Comparison of ENCODE assay signal across 24 cellular contexts in genomic region chr1:109341944-109342925, GRCh38. TPM values are rescaled to one million over a fixed set of nuclear protein-coding genes. Genes with fewer than 3 reads are reported as not detected.
DNase-seq lines count a peak whose midpoint lies in the region; FAIRE-seq and TF ChIP-seq lines count a peak whose summit lies in the region.
"Had no signal": no experiment of that assay in that cellular context is flagged by ENCODE, and none has a peak within 500 bp of the region (broad histone marks: within the 10 kb centered on the region; RNA-seq: fewer than 3 reads in every experiment).

No MANE protein-coding gene starts in this region.

- TF ChIP-seq CTCF in mammary epithelial cell (conservative IDR thresholded peaks at IDR 0.05 in 1 of 2, IDR thresholded peaks at IDR 0.05 in 1 of 2; ENCODE audit: extremely low read depth in 1 of 2, insufficient read depth in 1 of 2, low read depth in 1 of 2, low read length in 2 of 2), result no peak
- no peak for TF ChIP-seq CTCF in breast epithelium (IDR thresholded peaks at IDR 0.05)
- no peak for TF ChIP-seq CTCF in endothelial cell (IDR thresholded peaks at IDR 0.05; ENCODE audit: unreplicated experiment)

- peak overlapping the region; percentile 72 for H3K27ac Mint-ChIP-seq in endothelial cell (ENCODE audit: unreplicated experiment)
- H3K27ac Mint-ChIP-seq: CD4-positive, alpha-beta T cell had no signal

- H3K9me3 Mint-ChIP-seq in endothelial cell (ENCODE audit: unreplicated experiment), result no peaks in the 10 kb centered on the region
- H3K9me3 Mint-ChIP-seq: CD4-positive, alpha-beta T cell had no signal

- dilution Hi-C loops in mammary epithelial cell (cut with HindIII; ENCODE audit: low sequenced_read_pairs), result loop anchor here (10.0 kb wide), 1 partner anchor 67 kb away; no protein-coding TSS in a partner anchor

- peak; percentile 19 for DNase-seq in mammary epithelial cell
- DNase-seq in breast epithelium (ENCODE audit: low spot score in 2 of 2), result no peak
- DNase-seq in endothelial cell (ENCODE audit: low spot score), result no peak
- DNase-seq in left kidney (ENCODE audit: low read depth, low spot score), result peak; percentile 53
- DNase-seq in small intestine, result peak; percentile 84
- DNase-seq in iPS-NIHi7 (ENCODE audit: extremely low spot score), result no peak
- no peak for DNase-seq in NCI-H510A treated with DMSO at 0.1 percent for 48 hours (lab: John Stamatoyannopoulos, UW)
- DNase-seq in cerebellar nuclear complex (lab: John Stamatoyannopoulos, UW), result no peak
- DNase-seq: Caco-2; CD4-positive, alpha-beta T cell; GM23248; MM.1S; NCI-H1092 treated with DMSO at 0.1 percent for 48 hours; NCI-H146; NCI-H2081 treated with DMSO at 0.1 percent for 48 hours; NCI-H345; NCI-H526 treated with DMSO at 0.1 percent for 48 hours; NK-92 treated with Interleukin-12 subunit alpha and Interleukin-12 subunit beta, amount 100 ng/mL, for 24 hours had no signal

- in situ Hi-C loops in mammary epithelial cell (cut with MboI; ENCODE audit: low sequenced_read_pairs in 2 of 2), result no loop called here

- TF ChIP-seq POLR2A in breast epithelium (IDR thresholded peaks at IDR 0.05), result no peak

- CTCF ChIA-PET in mammary epithelial cell (lab: Charles Lee; ENCODE audit: low non-redundant PET), result no interaction called here

- H3K27ac ChIP-seq in mammary epithelial cell (ENCODE audit: insufficient read depth, low read depth, low read length), result no peak overlapping the region
- H3K27ac ChIP-seq in breast epithelium, result no peak overlapping the region
- H3K27ac ChIP-seq in small intestine (ENCODE audit: low read depth in 1 of 2, low read length in 1 of 2), result no peak overlapping the region
- H3K27ac ChIP-seq: GM23248 had no signal

- no peak overlapping the region for H3K9ac ChIP-seq in mammary epithelial cell (ENCODE audit: insufficient read depth, low read length)
- H3K9ac ChIP-seq: GM23248 had no signal

- no peaks in the 10 kb centered on the region for H4K20me1 ChIP-seq in mammary epithelial cell (ENCODE audit: insufficient read depth, low read length)

- peaks cover 5% of the 10 kb centered on the region for H3K27me3 Mint-ChIP-seq in endothelial cell (ENCODE audit: unreplicated experiment)

- no peaks in the 10 kb centered on the region for H3K4me1 ChIP-seq in mammary epithelial cell (ENCODE audit: insufficient read depth, low read length)
- H3K4me1 ChIP-seq in breast epithelium, result no peaks in the 10 kb centered on the region
- no peaks in the 10 kb centered on the region for H3K4me1 ChIP-seq in small intestine (ENCODE audit: control insufficient read depth in 2 of 2, insufficient read depth in 1 of 2, low read depth in 1 of 2, low read length in 1 of 2)
- H3K4me1 ChIP-seq: Caco-2 had no signal

- H3K4me3 ChIP-seq in mammary epithelial cell (replicated peaks in 1 of 3; ENCODE audit: insufficient read depth in 1 of 3, low read depth in 2 of 3, low read length in 3 of 3), result no peak overlapping the region
- H3K4me3 ChIP-seq in breast epithelium, result no peak overlapping the region
- H3K4me3 ChIP-seq in small intestine (ENCODE audit: low read depth in 1 of 2, low read length in 2 of 2), result no peak overlapping the region
- H3K4me3 ChIP-seq: GM23248 had no signal

- 17% methylated on average over 9 of the region's 9 CpGs for WGBS in mammary epithelial cell (ENCODE audit: low coverage, missing lambda C conversion rate)
- WGBS in small intestine, 3 donors, result 28 to 50% (median 47%) methylated on average over 9 of the region's 9 CpGs

- no peak for FAIRE-seq in small intestine (lab: Jason Lieb, UNC)
- FAIRE-seq: GM12891, GM18507, HTR-8/SVneo, RCC 7860 had no signal

- no peaks in the 10 kb centered on the region for H3K4me1 Mint-ChIP-seq in endothelial cell (ENCODE audit: unreplicated experiment)

- H3K27me3 ChIP-seq in mammary epithelial cell (ENCODE audit: insufficient read depth, low read length) (no peaks in the 10 kb centered on the region), breast epithelium (no peaks in the 10 kb centered on the region), small intestine (ENCODE audit: control insufficient read depth in 2 of 2, insufficient read depth in 2 of 2, low read length in 2 of 2) (no peaks in the 10 kb centered on the region)

- H3K36me3 ChIP-seq in mammary epithelial cell (ENCODE audit: insufficient read depth, low read length) (no peaks in the 10 kb centered on the region), breast epithelium (no peaks in the 10 kb centered on the region), small intestine (ENCODE audit: control insufficient read depth in 2 of 2, insufficient read depth in 2 of 2, low read length in 2 of 2) (peaks cover 7 to 8% of the 10 kb centered on the region in 2 donors)

- no peak overlapping the region for H3K4me3 Mint-ChIP-seq in endothelial cell (ENCODE audit: unreplicated experiment)
- H3K4me3 Mint-ChIP-seq: CD4-positive, alpha-beta T cell had no signal

- peaks cover 30% of the 10 kb centered on the region for H3K36me3 Mint-ChIP-seq in endothelial cell (ENCODE audit: low read depth, unreplicated experiment)

- H3K4me2 ChIP-seq in mammary epithelial cell (ENCODE audit: insufficient read depth, low read depth, low read length), result no peak overlapping the region

- no TSS peak for BruUV-seq in mammary epithelial cell (replicated peaks; lab: Mats Ljungman, UMichigan)

- H2AFZ ChIP-seq in mammary epithelial cell (ENCODE audit: low read depth, low read length), result no peak overlapping the region
- H2AFZ ChIP-seq: GM23248 had no signal

- intact Hi-C loops in mammary epithelial cell (cut with micrococcal nuclease) (no loop called here), breast epithelium (cut with DNase I; ENCODE audit: low total_unique reads) (no loop called here)

- no peaks in the 10 kb centered on the region for H3K79me2 ChIP-seq in mammary epithelial cell (ENCODE audit: insufficient read depth, low read length)

- H3K9me3 ChIP-seq in mammary epithelial cell (replicated peaks; ENCODE audit: insufficient read depth, low read length) (no peaks in the 10 kb centered on the region), breast epithelium (no peaks in the 10 kb centered on the region), small intestine (ENCODE audit: control insufficient read depth, low read depth) (no peaks in the 10 kb centered on the region)
- H3K9me3 ChIP-seq: Caco-2 had no signal

RNA-seq across cellular contexts. Expression of gene MYBPHL, which starts 35.4 kb away (rescaled TPM):
- total RNA-seq in mammary epithelial cell (1 to 10 TPM in 1 of 2 donors, not detected in 1; 1.7 TPM), breast epithelium (not detected), endothelial cell (ENCODE audit: unreplicated experiment) (not detected)
- polyA plus RNA-seq in mammary epithelial cell (2.1 TPM), small intestine (under 1 TPM in 1 of 3 donors, not detected in 2; 0.16 TPM)
- polyA minus RNA-seq in mammary epithelial cell, result not detected
- total RNA-seq: A172; Caco-2; CD4-positive, alpha-beta T cell; GM23248; Right ventricle myocardium inferior had no signal
- polyA plus RNA-seq: GM23248 had no signal

RNA-seq across cellular contexts. Expression of gene SORT1, which starts 55.5 kb away (rescaled TPM):
- total RNA-seq in mammary epithelial cell (10 to 100 TPM; 24.6 to 41.8 TPM), breast epithelium (100 to 1,000 TPM in 1 of 3 donors, 10 to 100 TPM in 2; 51.1 to 135 (median 69.8) TPM), endothelial cell (ENCODE audit: unreplicated experiment) (49.0 TPM)
- polyA plus RNA-seq in mammary epithelial cell (6.9 TPM), small intestine (10 to 100 TPM in 2 of 3 donors, 1 to 10 TPM in 1; 7.0 to 35.7 (median 11.4) TPM)
- 53.9 TPM for polyA minus RNA-seq in mammary epithelial cell

RNA-seq across cellular contexts. Expression of gene PSRC1, which starts 59.3 kb away (rescaled TPM):
- total RNA-seq in mammary epithelial cell (10 to 100 TPM in 1 of 2 donors, 1 to 10 TPM in 1; 4.3 to 24.0 TPM), breast epithelium (1 to 10 TPM; 4.2 to 5.9 (median 4.3) TPM), endothelial cell (ENCODE audit: unreplicated experiment) (9.7 TPM)
- polyA plus RNA-seq in mammary epithelial cell (25.7 TPM), small intestine (10 to 100 TPM in 1 of 3 donors, 1 to 10 TPM in 1, under 1 TPM in 1; 0.67 to 15.5 (median 1.6) TPM)
- polyA minus RNA-seq in mammary epithelial cell, result 6.9 TPM

Comparison
In these comparisons a context has a peak if more than half of its experiments do, and no peak if none do; other contexts are left out.
1. DNase-seq: peak in mammary epithelial cell (single experiment), left kidney (single experiment) and small intestine (single experiment); none in breast epithelium (0 of 2), endothelial cell (single experiment), iPS-NIHi7 (single experiment), NCI-H510A treated with DMSO at 0.1 percent for 48 hours (single experiment) and cerebellar nuclear complex (0 of 2).